14 cellular contexts compared by ENCODE assay signal in the genomic region with DNA sequence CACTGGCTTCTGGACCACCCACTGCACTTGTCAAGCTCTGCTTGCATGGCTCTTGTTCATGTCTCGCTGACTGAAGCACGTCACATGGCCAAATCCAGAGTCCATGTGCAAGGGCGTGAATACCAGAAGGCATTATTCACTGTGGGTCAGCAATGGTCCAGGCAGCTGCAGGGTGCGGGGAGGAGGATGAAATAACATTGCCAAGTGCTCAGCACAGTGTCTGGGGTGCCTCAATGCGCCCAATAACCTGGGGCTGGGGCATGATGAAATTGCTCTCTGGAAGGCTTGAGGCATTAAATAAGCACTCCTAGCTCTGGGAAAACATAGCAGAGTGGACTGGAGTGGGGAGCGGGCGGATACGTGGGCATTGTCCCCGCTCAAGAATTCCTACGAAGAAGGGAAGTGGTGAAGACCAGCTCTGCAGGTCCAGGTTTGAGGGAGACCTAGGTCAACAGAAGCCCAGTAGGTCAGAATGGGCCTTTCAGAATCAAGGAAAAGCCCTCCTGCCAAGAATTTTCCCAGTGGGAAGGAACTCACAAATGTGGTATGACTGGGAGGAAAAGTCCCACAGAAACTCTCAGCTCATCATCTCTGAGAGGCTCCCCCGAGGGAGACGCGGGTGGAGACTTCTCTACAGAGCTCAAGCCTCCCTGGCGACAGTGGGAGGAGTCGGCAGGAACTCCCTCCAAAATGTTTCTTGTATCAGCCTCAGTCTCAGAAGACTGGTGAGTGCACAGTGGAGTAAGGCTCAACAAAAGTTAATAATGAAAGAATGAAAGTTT. TPM values are rescaled to one million over a fixed set of nuclear protein-coding genes. Genes with fewer than 3 reads are reported as not detected.
DNase-seq lines count a peak whose midpoint lies in the region; ATAC-seq and TF ChIP-seq lines count a peak whose summit lies in the region.
"Had no signal": no experiment of that assay in that cellular context is flagged by ENCODE, and none has a peak within 500 bp of the region (broad histone marks: within the 10 kb centered on the region; RNA-seq: fewer than 3 reads in every experiment).

No MANE protein-coding gene starts in this region.

- H3K4me3 Mint-ChIP-seq in nephron: no peak overlapping the region
- no peak overlapping the region for H3K4me3 Mint-ChIP-seq in stimulated activated memory B cell treated with anti-CD40 and anti-IgM and Interleukin-4, amounts not matched to agents 10 μg/mL and 1 μg/mL and 100 μg/mL, for 72 hours
- H3K4me3 Mint-ChIP-seq in Calu3 (ENCODE audit: low read depth, unreplicated experiment): no peak overlapping the region
- H3K4me3 Mint-ChIP-seq: activated CD8-positive, alpha-beta T cell treated with anti-CD3 and anti-CD28 coated beads for 36 hours; activated naive CD8-positive, alpha-beta T cell had no signal

- H3K36me3 ChIP-seq in adrenal gland (replicated peaks in 1 of 2) (no peaks in the 10 kb centered on the region), tibial artery (no peaks in the 10 kb centered on the region)
- H3K36me3 ChIP-seq: SJCRH30 had no signal

- H3K4me3 ChIP-seq in adrenal gland (no peak overlapping the region), fibroblast of pulmonary artery (replicated peaks; ENCODE audit: low read depth, low read length) (no peak overlapping the region), tibial artery (peak overlapping the region in 1 of 2 donors; percentile 1)
- H3K4me3 ChIP-seq: SJCRH30 had no signal

- H3K9me3 ChIP-seq in adrenal gland (replicated peaks in 1 of 3): no peaks in the 10 kb centered on the region
- H3K9me3 ChIP-seq in tibial artery: no peaks in the 10 kb centered on the region
- H3K9me3 ChIP-seq: SJCRH30 had no signal

- intact Hi-C loops in adrenal gland (cut with DNase I): loop anchor here (5.0 to 10.0 kb wide), 2 partner anchors 45 to 88 kb away; a partner anchor contains a TSS
- intact Hi-C loops in tibial artery (cut with DNase I; ENCODE audit: low total_unique reads): no loop called here
- intact Hi-C loops in Calu3 (cut with micrococcal nuclease; ENCODE audit: unreplicated experiment): no loop called here

- DNase-seq in adrenal gland: peak in 3 of 7 donors; percentile 37 to 75 (median 46)
- peak; percentile 43 for DNase-seq in fibroblast of pulmonary artery (ENCODE audit: low read depth)
- peak; percentile 92 to 95 for DNase-seq in tibial artery
- DNase-seq in erythroblast (lab: John Stamatoyannopoulos, UW): no peak
- no peak for DNase-seq in NCI-H1105 (lab: John Stamatoyannopoulos, UW)
- no peak for DNase-seq in Calu3
- DNase-seq: activated CD8-positive, alpha-beta T cell treated with anti-CD3 and anti-CD28 coated beads for 36 hours; NCI-H446 treated with DMSO at 0.1 percent for 48 hours; SJCRH30; stimulated activated CD4-positive, alpha-beta T cell treated with anti-CD3 and anti-CD28 coated beads, Interleukin-2, amount 100 ng/mL, for 48 hours had no signal

- TF ChIP-seq POLR2A in adrenal gland (IDR thresholded peaks at IDR 0.05): no peak
- no peak for TF ChIP-seq POLR2A in erythroblast (IDR thresholded peaks at IDR 0.05; ENCODE audit: low read length)

- no peak for TF ChIP-seq CTCF in adrenal gland (IDR thresholded peaks at IDR 0.05)
- TF ChIP-seq CTCF in fibroblast of pulmonary artery (IDR thresholded peaks at IDR 0.05; ENCODE audit: low read length, missing control alignments): no peak
- TF ChIP-seq CTCF in nephron (IDR thresholded peaks at IDR 0.05; ENCODE audit: unreplicated experiment in 3 of 3): no peak
- TF ChIP-seq CTCF in tibial artery (IDR thresholded peaks at IDR 0.05): no peak
- TF ChIP-seq CTCF in Calu3 (IDR thresholded peaks at IDR 0.05; ENCODE audit: unreplicated experiment): no peak

- WGBS in adrenal gland, 4 donors: 72 to 75% (median 74%) methylated on average over 15 of the region's 15 CpGs

- no TSS peak for BruUV-seq in Calu3 (replicated peaks; lab: Mats Ljungman, UMichigan)

- H3K27ac Mint-ChIP-seq in nephron (peak overlapping the region in 2 of 3 experiments; percentile 32 to 96), Calu3 (ENCODE audit: unreplicated experiment) (no peak overlapping the region)
- H3K27ac Mint-ChIP-seq in stimulated activated memory B cell treated with anti-CD40 and anti-IgM and Interleukin-4, amounts not matched to agents 10 μg/mL and 1 μg/mL and 100 μg/mL, for 72 hours: no peak overlapping the region
- H3K27ac Mint-ChIP-seq: activated CD8-positive, alpha-beta T cell treated with anti-CD3 and anti-CD28 coated beads for 36 hours; activated naive CD8-positive, alpha-beta T cell had no signal

- H3K4me1 Mint-ChIP-seq in nephron (peaks cover 44% of the 10 kb centered on the region), Calu3 (ENCODE audit: low read depth, unreplicated experiment) (no peaks in the 10 kb centered on the region)
- H3K4me1 Mint-ChIP-seq in stimulated activated memory B cell treated with anti-CD40 and anti-IgM and Interleukin-4, amounts not matched to agents 10 μg/mL and 1 μg/mL and 100 μg/mL, for 72 hours: no peaks in the 10 kb centered on the region

- H3K9me3 Mint-ChIP-seq in nephron (no peaks in the 10 kb centered on the region), Calu3 (ENCODE audit: low read depth, unreplicated experiment) (no peaks in the 10 kb centered on the region)
- H3K9me3 Mint-ChIP-seq in stimulated activated memory B cell treated with anti-CD40 and anti-IgM and Interleukin-4, amounts not matched to agents 10 μg/mL and 1 μg/mL and 100 μg/mL, for 72 hours: no peaks in the 10 kb centered on the region
- H3K9me3 Mint-ChIP-seq: activated CD8-positive, alpha-beta T cell treated with anti-CD3 and anti-CD28 coated beads for 36 hours had no signal

- H3K27ac ChIP-seq in adrenal gland: peak overlapping the region in 3 of 5 donors; percentile 6 to 93 (median 92)
- H3K27ac ChIP-seq in tibial artery: peak overlapping the region; percentile 88 to 91
- H3K27ac ChIP-seq: SJCRH30 had no signal

- H3K4me1 ChIP-seq in adrenal gland (replicated peaks in 1 of 2) (peaks cover 13 to 49% of the 10 kb centered on the region in 2 donors), tibial artery (peaks cover 0 to 88% (median 54%) of the 10 kb centered on the region in 4 donors)

- CTCF ChIA-PET in Calu3 (lab: Charles Lee): no interaction called here

- peaks cover 17% of the 10 kb centered on the region for H3K27me3 Mint-ChIP-seq in nephron (ENCODE audit: low read depth)
- H3K27me3 Mint-ChIP-seq in stimulated activated memory B cell treated with anti-CD40 and anti-IgM and Interleukin-4, amounts not matched to agents 10 μg/mL and 1 μg/mL and 100 μg/mL, for 72 hours: peaks cover 58% of the 10 kb centered on the region
- H3K27me3 Mint-ChIP-seq in Calu3 (ENCODE audit: unreplicated experiment): peaks cover 78% of the 10 kb centered on the region

- H3K27me3 ChIP-seq in adrenal gland (no peaks in the 10 kb centered on the region), tibial artery (no peaks in the 10 kb centered on the region)

- ATAC-seq in stimulated activated memory B cell treated with anti-CD40 and anti-IgM and Interleukin-4, amounts not matched to agents 10 μg/mL and 1 μg/mL and 100 μg/mL, for 72 hours: no peak
- ATAC-seq: activated CD8-positive, alpha-beta T cell treated with anti-CD3 and anti-CD28 coated beads for 36 hours had no signal

- H3K36me3 Mint-ChIP-seq in nephron (ENCODE audit: low read depth): no peaks in the 10 kb centered on the region
- H3K36me3 Mint-ChIP-seq in stimulated activated memory B cell treated with anti-CD40 and anti-IgM and Interleukin-4, amounts not matched to agents 10 μg/mL and 1 μg/mL and 100 μg/mL, for 72 hours: no peaks in the 10 kb centered on the region
- H3K36me3 Mint-ChIP-seq in Calu3 (ENCODE audit: insufficient read depth, unreplicated experiment): peaks cover 4% of the 10 kb centered on the region
- H3K36me3 Mint-ChIP-seq: activated naive CD8-positive, alpha-beta T cell had no signal

RNA-seq across cellular contexts. Expression of a gene that starts 15.3 kb away (rescaled TPM):
- total RNA-seq in adrenal gland (not detected), Calu3 (2022) (not detected in 2 replicates)
- polyA plus RNA-seq in adrenal gland: not detected
- total RNA-seq: activated CD8-positive, alpha-beta T cell treated with anti-CD3 and anti-CD28 coated beads for 36 hours; mesenteric fat pad; SJCRH30 had no signal

RNA-seq across cellular contexts. Expression of a gene that starts 33.6 kb away (rescaled TPM):
- total RNA-seq in adrenal gland (10 to 100 TPM; 12.3 to 64.5 (median 41.4) TPM), Calu3 (2022) (17.9 and 19.6 TPM in 2 replicates)
- 100 to 1,000 TPM in 2 of 3 donors, 1 to 10 TPM in 1; 9.8 to 195 (median 108) TPM for polyA plus RNA-seq in adrenal gland

Comparison
In these comparisons a context has a peak if more than half of its experiments do, and no peak if none do; other contexts are left out.
1. DNase-seq: peak in fibroblast of pulmonary artery (single experiment) and tibial artery (2 of 2); none in erythroblast (0 of 2), NCI-H1105 (single experiment) and Calu3 (single experiment).
2. H3K27ac Mint-ChIP-seq: peak in nephron (2 of 3); none in stimulated activated memory B cell treated with anti-CD40 and anti-IgM and Interleukin-4, amounts not matched to agents 10 μg/mL and 1 μg/mL and 100 μg/mL, for 72 hours (single experiment) and Calu3 (single experiment).
3. intact Hi-C loops: an anchor here in adrenal gland (5.0 to 10.0 kb wide); none called in tibial artery and Calu3.